1 cellular context compared by ENCODE assay signal in the genomic region with DNA sequence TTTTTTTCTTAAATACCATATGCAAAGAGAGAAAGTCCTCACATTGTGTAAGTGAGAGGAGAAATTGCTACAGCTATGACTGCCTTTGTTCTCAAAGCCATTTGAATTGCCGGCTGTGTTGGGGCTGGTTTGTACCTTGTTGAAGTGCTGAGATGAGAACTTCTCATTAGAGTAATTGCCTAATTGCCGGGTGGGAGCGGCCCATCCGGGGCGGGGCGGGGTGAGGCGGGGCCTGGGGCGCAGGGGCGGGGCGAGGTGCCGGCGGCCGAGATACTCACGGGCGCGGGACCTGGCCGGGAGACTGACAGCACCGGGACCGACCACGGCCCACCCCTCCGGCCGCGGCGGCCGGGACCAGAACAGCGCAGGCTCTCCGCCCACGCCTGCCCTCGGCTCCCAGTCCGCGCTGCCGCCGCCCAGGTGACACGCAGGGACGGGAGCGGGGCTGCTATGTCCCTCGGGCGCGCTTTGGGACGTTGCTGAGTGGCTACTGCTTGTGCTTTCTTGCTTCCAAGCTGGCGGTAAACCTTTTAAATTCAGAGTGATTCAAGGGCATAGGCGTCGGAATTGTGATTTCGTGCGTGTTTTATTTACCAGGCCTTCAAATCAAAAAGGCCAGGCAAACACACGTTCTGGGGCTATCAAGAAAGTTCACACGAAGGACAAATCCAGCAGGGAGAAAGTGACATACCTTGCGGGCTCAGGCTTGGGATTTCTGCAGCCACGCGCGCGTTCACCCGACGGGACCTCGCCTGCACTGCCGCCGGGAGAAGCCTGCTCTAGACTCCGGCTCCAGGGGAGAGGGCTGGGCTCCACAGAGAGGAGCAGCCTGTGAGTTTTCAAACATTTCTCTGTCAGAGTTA.
A peak's percentile ranks its signal among the peaks of the same experiment; 100 is the strongest.
TF ChIP-seq lines count a peak whose summit lies in the region.

No MANE protein-coding gene starts in this region.

TF ChIP-seq in K562, 482 proteins besides CTCF, POLR2A, EP300 and RAD21 (continued from another document):
- TF ChIP-seq ZNF79 (CRISPR knock-in tag; IDR thresholded peaks at IDR 0.05; ENCODE audit: low read depth), result no peak
- TF ChIP-seq KLF6 (CRISPR knock-in tag; IDR thresholded peaks at IDR 0.05; ENCODE audit: borderline replicate concordance), result no peak
- TF ChIP-seq, protein P1, sequence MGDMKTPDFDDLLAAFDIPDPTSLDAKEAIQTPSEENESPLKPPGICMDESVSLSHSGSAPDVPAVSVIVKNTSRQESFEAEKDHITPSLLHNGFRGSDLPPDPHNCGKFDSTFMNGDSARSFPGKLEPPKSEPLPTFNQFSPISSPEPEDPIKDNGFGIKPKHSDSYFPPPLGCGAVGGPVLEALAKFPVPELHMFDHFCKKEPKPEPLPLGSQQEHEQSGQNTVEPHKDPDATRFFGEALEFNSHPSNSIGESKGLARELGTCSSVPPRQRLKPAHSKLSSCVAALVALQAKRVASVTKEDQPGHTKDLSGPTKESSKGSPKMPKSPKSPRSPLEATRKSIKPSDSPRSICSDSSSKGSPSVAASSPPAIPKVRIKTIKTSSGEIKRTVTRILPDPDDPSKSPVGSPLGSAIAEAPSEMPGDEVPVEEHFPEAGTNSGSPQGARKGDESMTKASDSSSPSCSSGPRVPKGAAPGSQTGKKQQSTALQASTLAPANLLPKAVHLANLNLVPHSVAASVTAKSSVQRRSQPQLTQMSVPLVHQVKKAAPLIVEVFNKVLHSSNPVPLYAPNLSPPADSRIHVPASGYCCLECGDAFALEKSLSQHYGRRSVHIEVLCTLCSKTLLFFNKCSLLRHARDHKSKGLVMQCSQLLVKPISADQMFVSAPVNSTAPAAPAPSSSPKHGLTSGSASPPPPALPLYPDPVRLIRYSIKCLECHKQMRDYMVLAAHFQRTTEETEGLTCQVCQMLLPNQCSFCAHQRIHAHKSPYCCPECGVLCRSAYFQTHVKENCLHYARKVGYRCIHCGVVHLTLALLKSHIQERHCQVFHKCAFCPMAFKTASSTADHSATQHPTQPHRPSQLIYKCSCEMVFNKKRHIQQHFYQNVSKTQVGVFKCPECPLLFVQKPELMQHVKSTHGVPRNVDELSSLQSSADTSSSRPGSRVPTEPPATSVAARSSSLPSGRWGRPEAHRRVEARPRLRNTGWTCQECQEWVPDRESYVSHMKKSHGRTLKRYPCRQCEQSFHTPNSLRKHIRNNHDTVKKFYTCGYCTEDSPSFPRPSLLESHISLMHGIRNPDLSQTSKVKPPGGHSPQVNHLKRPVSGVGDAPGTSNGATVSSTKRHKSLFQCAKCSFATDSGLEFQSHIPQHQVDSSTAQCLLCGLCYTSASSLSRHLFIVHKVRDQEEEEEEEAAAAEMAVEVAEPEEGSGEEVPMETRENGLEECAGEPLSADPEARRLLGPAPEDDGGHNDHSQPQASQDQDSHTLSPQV (IDR thresholded peaks at IDR 0.05), result no peak
- TF ChIP-seq RB1 (IDR thresholded peaks at IDR 0.05; ENCODE audit: low read depth), result peak; percentile 32; the same call in 1 of the 2 replicates
- TF ChIP-seq CBX3 (IDR thresholded peaks at IDR 0.05; ENCODE audit: borderline replicate concordance in 1 of 2, low read length in 2 of 2), result no peak
- TF ChIP-seq MED1 (CRISPR knock-in tag; IDR thresholded peaks at IDR 0.05; ENCODE audit: borderline replicate concordance), result no peak
- TF ChIP-seq, protein P2, sequence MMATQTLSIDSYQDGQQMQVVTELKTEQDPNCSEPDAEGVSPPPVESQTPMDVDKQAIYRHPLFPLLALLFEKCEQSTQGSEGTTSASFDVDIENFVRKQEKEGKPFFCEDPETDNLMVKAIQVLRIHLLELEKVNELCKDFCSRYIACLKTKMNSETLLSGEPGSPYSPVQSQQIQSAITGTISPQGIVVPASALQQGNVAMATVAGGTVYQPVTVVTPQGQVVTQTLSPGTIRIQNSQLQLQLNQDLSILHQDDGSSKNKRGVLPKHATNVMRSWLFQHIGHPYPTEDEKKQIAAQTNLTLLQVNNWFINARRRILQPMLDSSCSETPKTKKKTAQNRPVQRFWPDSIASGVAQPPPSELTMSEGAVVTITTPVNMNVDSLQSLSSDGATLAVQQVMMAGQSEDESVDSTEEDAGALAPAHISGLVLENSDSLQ (IDR thresholded peaks at IDR 0.05), result peak; percentile 87
- no peak for TF ChIP-seq PHB2 (IDR thresholded peaks at IDR 0.05; ENCODE audit: low read depth)
- TF ChIP-seq RNF2 (IDR thresholded peaks at IDR 0.05), result no peak
- TF ChIP-seq TAF1 (IDR thresholded peaks at IDR 0.05; ENCODE audit: control insufficient read depth, extremely low read depth, insufficient read depth, low read length, severe bottlenecking), result peak; percentile 66
- TF ChIP-seq TCF3 (CRISPR knock-in tag; IDR thresholded peaks at IDR 0.05), result no peak
- peak; percentile 61 to 90; a peak in 2 of 4 replicates for TF ChIP-seq UBTF (IDR thresholded peaks at IDR 0.05; ENCODE audit: borderline replicate concordance in 1 of 2, low read depth in 2 of 2, low read length in 2 of 2)
- peak; percentile 71 for TF ChIP-seq HMGN3 (IDR thresholded peaks at IDR 0.05; ENCODE audit: borderline replicate concordance, extremely low read depth, insufficient read length, low read depth, low read length)
- no peak for TF ChIP-seq FUS (optimal IDR thresholded peaks at IDR 0.05; ENCODE audit: low read depth, low read length)
- TF ChIP-seq PBX2 (CRISPR knock-in tag; IDR thresholded peaks at IDR 0.05; ENCODE audit: low read depth), result peak; percentile 31; the same call in 1 of the 2 replicates
- TF ChIP-seq PBX2 (tag; conservative IDR thresholded peaks at IDR 0.05; ENCODE audit: low read depth), result no peak
- peak; percentile 76 for TF ChIP-seq VEZF1 (CRISPR knock-in tag; IDR thresholded peaks at IDR 0.05)
- TF ChIP-seq SAP30 (IDR thresholded peaks at IDR 0.05; ENCODE audit: borderline replicate concordance, insufficient read depth, low read depth, low read length, poor library complexity, severe bottlenecking), result peak; percentile 56
- peak; percentile 81 for TF ChIP-seq CHD1 (IDR thresholded peaks at IDR 0.05; ENCODE audit: low read length)
- no peak for TF ChIP-seq TEAD4 (IDR thresholded peaks at IDR 0.05; ENCODE audit: low read length)
- no peak for TF ChIP-seq TEAD4 (CRISPR knock-in tag; IDR thresholded peaks at IDR 0.05; ENCODE audit: borderline replicate concordance)
- TF ChIP-seq CEBPB (tag; IDR thresholded peaks at IDR 0.05), result peak; percentile 60
TF ChIP-seq in K562: peak in this region for 51.
